ENCODE assay signal across 25 cellular contexts in the genomic region with DNA sequence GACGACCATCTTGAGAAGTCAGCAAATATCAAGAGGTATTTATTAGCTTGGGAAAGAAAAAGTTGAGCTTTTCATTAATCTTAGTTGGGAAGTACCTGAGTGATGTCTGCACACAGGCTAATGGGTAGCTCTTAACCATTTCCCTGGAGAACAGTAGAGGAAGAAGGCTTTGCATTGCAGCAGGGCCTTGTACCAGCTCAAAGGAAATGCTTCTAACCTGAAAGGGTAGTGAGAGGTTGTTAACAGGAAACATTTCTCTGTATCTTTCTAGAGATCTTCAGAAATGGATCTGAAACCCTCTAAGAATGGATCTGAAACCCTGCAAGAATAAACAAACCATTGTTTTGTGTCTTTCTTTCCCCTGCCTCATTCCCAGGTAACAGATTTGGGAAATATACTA.
"Had no signal": no experiment of that assay in that cellular context is flagged by ENCODE, and none has a peak within 500 bp of the region (broad histone marks: within the 10 kb centered on the region; RNA-seq: fewer than 3 reads in every experiment).

No MANE protein-coding gene starts in this region.

- H3K36me3 ChIP-seq: brain microvascular endothelial cell, lower lobe of right lung, right atrium auricular region, tibial nerve had no signal

- H3K27me3 ChIP-seq: brain microvascular endothelial cell, right atrium auricular region, tibial nerve had no signal

- ATAC-seq: lower lobe of right lung; stimulated activated naive CD8-positive, alpha-beta T cell treated with anti-CD3 and anti-CD28 coated beads, Interleukin-15, Interleukin-2, amounts not matched to agents 100 U/mL and 50 U/mL, for 24 hours had no signal

- H3K27ac ChIP-seq: brain microvascular endothelial cell, lower lobe of right lung, right atrium auricular region, skin epidermis, tibial nerve, VCaP had no signal

- H3K27ac Mint-ChIP-seq: endodermal cell had no signal

- H3K4me1 ChIP-seq: lower lobe of right lung had no signal

- H3K4me3 ChIP-seq: lower lobe of right lung, right atrium auricular region, skin epidermis, tibial nerve had no signal

- FAIRE-seq: colon, frontal cortex, keratinocyte, urothelium cell line had no signal

- H3K4me3 Mint-ChIP-seq: endodermal cell, nephron had no signal

- DNase-seq: activated CD4-positive, alpha-beta T cell treated with anti-CD3 and anti-CD28 coated beads for 1 hour; activated CD8-positive, alpha-beta memory T cell treated with anti-CD3 and anti-CD28 coated beads for 24 hours; activated CD8-positive, alpha-beta memory T cell treated with anti-CD3 and anti-CD28 coated beads, Interleukin-2, amount 50 U/mL, for 48 hours; activated effector memory CD4-positive, alpha-beta T cell treated with anti-CD3 and anti-CD28 coated beads, Interleukin-2, amount 50 U/mL, for 16 hours; activated naive CD4-positive, alpha-beta T cell treated with anti-CD3 and anti-CD28 coated beads, Interleukin-2, amount 50 U/mL, for 16 hours; activated T-cell treated with anti-CD3 and anti-CD28 coated beads, Interleukin-2, amount 50 U/mL, for 48 hours; aorta; brain microvascular endothelial cell; central memory CD4-positive, alpha-beta T cell; endodermal cell; hypothalamus; lower lobe of right lung; midbrain; nucleus accumbens; stimulated activated naive CD8-positive, alpha-beta T cell treated with anti-CD3 and anti-CD28 coated beads, Interleukin-15, Interleukin-2, amounts not matched to agents 100 U/mL and 50 U/mL, for 24 hours; substantia nigra had no signal

- H3K9me3 ChIP-seq: lower lobe of right lung, right atrium auricular region, tibial nerve had no signal
